ENCODE assay signal across 1 cellular context in genomic region chr12:67452119-67452805, GRCh38.
TF ChIP-seq lines count a peak whose summit lies in the region.

No MANE protein-coding gene starts in this region.

TF ChIP-seq in WTC11, 78 proteins besides CTCF, POLR2A, EP300 and RAD21 (continued from another document):
- TF ChIP-seq ZNF532 (CRISPR knock-in tag; IDR thresholded peaks at IDR 0.05; ENCODE audit: borderline replicate concordance): no peak
